ENCODE assay signal across 1 cellular context in genomic region chr5:120610145-120610544, GRCh38.
TF ChIP-seq lines count a peak whose summit lies in the region.

No MANE protein-coding gene starts in this region.

TF ChIP-seq in SK-N-SH, 30 proteins besides CTCF, POLR2A, EP300 and RAD21 (continued from another document):
- TF ChIP-seq REST (IDR thresholded peaks at IDR 0.05; ENCODE audit: low read depth, low read length), result no peak
TF ChIP-seq in SK-N-SH: peak in this region for 0.
